Comparison of ENCODE assay signal across 8 cellular contexts in genomic region chrX:40922307-40922706, GRCh38.
A peak's percentile ranks its signal among the peaks of the same experiment; 100 is the strongest.
DNase-seq lines count a peak whose midpoint lies in the region; ATAC-seq, FAIRE-seq and TF ChIP-seq lines count a peak whose summit lies in the region.

No MANE protein-coding gene starts in this region.

- no peak for TF ChIP-seq POLR2A in HepG2 (IDR thresholded peaks at IDR 0.05; ENCODE audit: insufficient read depth in 1 of 2, low read depth in 2 of 2, low read length in 2 of 2)
- TF ChIP-seq POLR2A in right lobe of liver (IDR thresholded peaks at IDR 0.05) = no peak
- no peak for TF ChIP-seq POLR2A in body of pancreas (IDR thresholded peaks at IDR 0.05)

- TF ChIP-seq CTCF in HepG2 (CRISPR knock-in tag; IDR thresholded peaks at IDR 0.05) (peak; percentile 68), right lobe of liver (IDR thresholded peaks at IDR 0.05) (no peak), OCI-LY1 (IDR thresholded peaks at IDR 0.05; ENCODE audit: low read length) (peak; percentile 42), fibroblast of mammary gland (conservative IDR thresholded peaks at IDR 0.05; ENCODE audit: control insufficient read depth, insufficient read depth, low read depth, low read length) (peak; percentile 53), body of pancreas (IDR thresholded peaks at IDR 0.05) (no peak)

- 0% methylated on average over 1 of the region's 7 CpGs for WGBS in HepG2 (ENCODE audit: low lambda C conversion rate)
- 46% methylated on average over 6 of the region's 7 CpGs for WGBS in right lobe of liver (ENCODE audit: insufficient coverage, low coverage, low lambda C conversion rate, missing lambda C conversion rate)
- WGBS in body of pancreas, 2 donors = 43 to 50% methylated on average over 7 of the region's 7 CpGs

- H3K9me2 ChIP-seq in OCI-LY1 (ENCODE audit: low read depth, low read length) = no peaks in the 10 kb centered on the region

- FAIRE-seq in HepG2 (lab: Jason Lieb, UNC) = peak; percentile 94
- peak; percentile 23 for FAIRE-seq in urothelium cell line (lab: Jason Lieb, UNC)

- peak; percentile 45 for DNase-seq in HepG2 (ENCODE audit: low spot score)
- no peak for DNase-seq in right lobe of liver
- DNase-seq in fibroblast of mammary gland (ENCODE audit: low read depth) = peak; percentile 63
- DNase-seq in urothelium cell line (ENCODE audit: low spot score) = no peak
- no peak for DNase-seq in body of pancreas
- no peak for DNase-seq in NOMO-1 treated with DMSO at 0.1 percent for 48 hours (lab: John Stamatoyannopoulos, UW; ENCODE audit: unreplicated experiment)

- no peaks in the 10 kb centered on the region for H3K4me1 ChIP-seq in HepG2 (ENCODE audit: insufficient read depth, low read length)
- peaks cover 0 to 5% (median 0%) of the 10 kb centered on the region in 4 donors for H3K4me1 ChIP-seq in right lobe of liver
- no peaks in the 10 kb centered on the region for H3K4me1 ChIP-seq in OCI-LY1 (ENCODE audit: insufficient read depth, low read length, severe bottlenecking)
- H3K4me1 ChIP-seq in body of pancreas = no peaks in the 10 kb centered on the region

- H3K79me2 ChIP-seq in HepG2 (ENCODE audit: insufficient read depth, low read length) (no peaks in the 10 kb centered on the region), OCI-LY1 (ENCODE audit: insufficient read depth, low read length) (no peaks in the 10 kb centered on the region)

- H3K27ac ChIP-seq in HepG2 (ENCODE audit: extremely low read length, insufficient read depth, low read length) (no peak overlapping the region), right lobe of liver (no peak overlapping the region), OCI-LY1 (ENCODE audit: low read depth, low read length, poor library complexity, severe bottlenecking) (no peak overlapping the region), body of pancreas (no peak overlapping the region)

- H4K20me1 ChIP-seq in HepG2 (ENCODE audit: insufficient read depth, low read length) = no peaks in the 10 kb centered on the region
- no peaks in the 10 kb centered on the region for H4K20me1 ChIP-seq in OCI-LY1 (ENCODE audit: insufficient read depth, low read length)

- TF ChIP-seq EP300 in HepG2 (IDR thresholded peaks at IDR 0.05; ENCODE audit: low read depth in 2 of 2, low read length in 2 of 2) (no peak), HepG2 (CRISPR knock-in tag; IDR thresholded peaks at IDR 0.05; ENCODE audit: borderline replicate concordance) (no peak)

- peak; percentile 41; the same call in 2 of the 3 replicates for ATAC-seq in HepG2
- ATAC-seq in right lobe of liver = no peak
- ATAC-seq in body of pancreas = no peak
- no peak for ATAC-seq in GM21825 (IDR thresholded peaks at IDR 0.05; ENCODE audit: unreplicated experiment)

- H3K9me3 ChIP-seq in HepG2 (ENCODE audit: low read length) (peaks cover 10% of the 10 kb centered on the region; the same call in 1 of the 2 replicates), right lobe of liver (peaks cover 0 to 4% (median 0%) of the 10 kb centered on the region in 4 donors), OCI-LY1 (ENCODE audit: low read length) (no peaks in the 10 kb centered on the region), body of pancreas (no peaks in the 10 kb centered on the region)

- POLR2A ChIA-PET in HepG2 (lab: Yijun Ruan, JAX) = no interaction called here

- no peaks in the 10 kb centered on the region for H3F3A ChIP-seq in OCI-LY1 (ENCODE audit: insufficient read depth, low read length)

- H2AFZ ChIP-seq in HepG2 (ENCODE audit: low read length) (no peak overlapping the region), OCI-LY1 (ENCODE audit: low read length) (no peak overlapping the region)

- H3K36me3 ChIP-seq in HepG2 (replicated peaks in 1 of 2; ENCODE audit: control insufficient read depth in 1 of 2, insufficient read depth in 2 of 2, low read length in 2 of 2) = no peaks in the 10 kb centered on the region
- no peaks in the 10 kb centered on the region for H3K36me3 ChIP-seq in right lobe of liver
- H3K36me3 ChIP-seq in OCI-LY1 (ENCODE audit: insufficient read depth, low read length) = no peaks in the 10 kb centered on the region
- H3K36me3 ChIP-seq in body of pancreas (replicated peaks in 1 of 2; ENCODE audit: insufficient read depth in 1 of 2, low read depth in 2 of 2) = no peaks in the 10 kb centered on the region

- no peak overlapping the region; the same call in 1 of the 2 replicates for H3K4me2 ChIP-seq in HepG2 (ENCODE audit: low read depth, low read length)
- no peak overlapping the region for H3K4me2 ChIP-seq in OCI-LY1 (ENCODE audit: low read length)

- in situ Hi-C loops in HepG2 (cut with HindIII; ENCODE audit: extremely low pct_ligation_motif_present, low pct_unique_long_range_greater_than_20kb) = no loop called here

- intact Hi-C loops in HepG2 (cut with micrococcal nuclease; ENCODE audit: unreplicated experiment) = loop anchor here (10.0 kb wide), 2 partner anchors 48 to 118 kb away; no protein-coding TSS in a partner anchor
- intact Hi-C loops in right lobe of liver (cut with DNase I) = no loop called here
- intact Hi-C loops in body of pancreas (cut with DNase I) = no loop called here

- H3K4me3 ChIP-seq in HepG2 (replicated peaks in 1 of 3; ENCODE audit: insufficient read depth in 1 of 3, low read depth in 2 of 3, low read length in 3 of 3) (no peak overlapping the region), right lobe of liver (no peak overlapping the region), OCI-LY1 (ENCODE audit: low read depth, low read length, poor library complexity, severe bottlenecking) (no peak overlapping the region), fibroblast of mammary gland (ENCODE audit: control insufficient read depth, low read depth, low read length) (no peak overlapping the region), body of pancreas (no peak overlapping the region)

- no TSS peak for BruUV-seq in HepG2 (replicated peaks; lab: Mats Ljungman, UMichigan)

- CTCF ChIA-PET in HepG2 (lab: Yijun Ruan, JAX; ENCODE audit: low intra/inter-chr PET ratio, low total read pairs) = no interaction called here

- TF ChIP-seq RAD21 in HepG2 (CRISPR knock-in tag; IDR thresholded peaks at IDR 0.05) = peak; percentile 37; the same call in 1 of the 2 replicates

- H3K27me3 ChIP-seq in HepG2 (ENCODE audit: control insufficient read depth in 1 of 2, insufficient read depth in 2 of 2, low read length in 2 of 2) (no peaks in the 10 kb centered on the region), right lobe of liver (no peaks in the 10 kb centered on the region), OCI-LY1 (ENCODE audit: insufficient read depth, low read length) (no peaks in the 10 kb centered on the region), body of pancreas (no peaks in the 10 kb centered on the region)

- H3K9ac ChIP-seq in HepG2 (ENCODE audit: insufficient read depth, low read depth, low read length) (no peak overlapping the region), OCI-LY1 (ENCODE audit: low read length) (no peak overlapping the region)

TF ChIP-seq in HepG2, 621 proteins besides CTCF, POLR2A, EP300 and RAD21 (continues in another document):
- TF ChIP-seq IKZF5 (CRISPR knock-in tag; IDR thresholded peaks at IDR 0.05) = no peak
- 0 out of 2 replicates have a peak, but pooled peaks have one; percentile 23 for TF ChIP-seq FOXA3 (CRISPR knock-in tag; IDR thresholded peaks at IDR 0.05)
- TF ChIP-seq STAG1 (CRISPR knock-in tag; IDR thresholded peaks at IDR 0.05) = peak; percentile 72
- TF ChIP-seq SMC3 (IDR thresholded peaks at IDR 0.05; ENCODE audit: low read length) = peak; percentile 37; the same call in 1 of the 2 replicates
- no peak for TF ChIP-seq HOMEZ (CRISPR knock-in tag; IDR thresholded peaks at IDR 0.05; ENCODE audit: low read depth)

Comparison
In these comparisons a context has a peak if more than half of its experiments do, and no peak if none do; other contexts are left out.
1. DNase-seq: peak in HepG2 (single experiment) and fibroblast of mammary gland (single experiment); none in right lobe of liver (0 of 3), urothelium cell line (single experiment), body of pancreas (0 of 4) and NOMO-1 treated with DMSO at 0.1 percent for 48 hours (single experiment).
2. CTCF ChIP-seq: peak in HepG2 (single experiment), OCI-LY1 (single experiment) and fibroblast of mammary gland (single experiment); none in right lobe of liver (0 of 4) and body of pancreas (0 of 7).